ENCODE assay signal across 8 cellular contexts in genomic region chrX:140733766-140734342, GRCh38. TPM values are rescaled to one million over a fixed set of nuclear protein-coding genes. Genes with fewer than 3 reads are reported as not detected.
DNase-seq lines count a peak whose midpoint lies in the region; ATAC-seq and TF ChIP-seq lines count a peak whose summit lies in the region.

No MANE protein-coding gene starts in this region.

- no peak overlapping the region for H3K4me3 ChIP-seq in lung

- H3K9me3 Mint-ChIP-seq in chondrocyte (ENCODE audit: low read depth), result no peaks in the 10 kb centered on the region

- peak; percentile 5 for DNase-seq in COLO668 (lab: John Stamatoyannopoulos, UW; ENCODE audit: unreplicated experiment)
- DNase-seq in NCI-H82 (lab: John Stamatoyannopoulos, UW), result peak; percentile 51
- DNase-seq in chondrocyte (ENCODE audit: low spot score), result no peak
- DNase-seq in lung (ENCODE audit: low spot score), result no peak
- DNase-seq in stimulated activated CD4-positive, alpha-beta T cell treated with anti-CD3 and anti-CD28 coated beads, Interleukin-12 subunit alpha, Interleukin-12 subunit beta, amount 100 ng/mL, for 4 hours, result no peak

- no peaks in the 10 kb centered on the region for H3K9me3 ChIP-seq in lung (ENCODE audit: control insufficient read depth in 2 of 2, insufficient read depth in 1 of 2, low read length in 1 of 2)

- H3K27me3 Mint-ChIP-seq in chondrocyte (ENCODE audit: low read depth), result no peaks in the 10 kb centered on the region

- H3K36me3 ChIP-seq in lung (ENCODE audit: control insufficient read depth in 2 of 2, insufficient read depth in 2 of 2, low read length in 2 of 2), result no peaks in the 10 kb centered on the region

- H3K27ac ChIP-seq in lung (ENCODE audit: low read depth in 1 of 2, low read length in 1 of 2), result no peak overlapping the region

- ATAC-seq in GM18508 (IDR thresholded peaks at IDR 0.05; ENCODE audit: insufficient read depth, unreplicated experiment) (peak; percentile 76), HG03095 (IDR thresholded peaks at IDR 0.05; ENCODE audit: unreplicated experiment) (peak; percentile 82), lung (ENCODE audit: insufficient read depth, low FRiP score) (no peak), HG03439 (IDR thresholded peaks at IDR 0.05; ENCODE audit: unreplicated experiment) (no peak)

- H3K4me1 Mint-ChIP-seq in chondrocyte (ENCODE audit: low read depth), result peaks cover 2% of the 10 kb centered on the region

- WGBS in lung, 2 donors, result 21% methylated on average over 10 of the region's 10 CpGs

- no peaks in the 10 kb centered on the region for H3K4me1 ChIP-seq in lung (ENCODE audit: control insufficient read depth in 2 of 2, insufficient read depth in 2 of 2, low read length in 2 of 2)

- no peak overlapping the region for H3K4me3 Mint-ChIP-seq in chondrocyte (ENCODE audit: unreplicated experiment)

- H3K27me3 ChIP-seq in lung (ENCODE audit: control insufficient read depth, insufficient read depth), result no peaks in the 10 kb centered on the region

- no peaks in the 10 kb centered on the region for H3K36me3 Mint-ChIP-seq in chondrocyte (ENCODE audit: low read depth)

- peak; percentile 91 for TF ChIP-seq CTCF in chondrocyte (IDR thresholded peaks at IDR 0.05)
- peak; percentile 68 for TF ChIP-seq CTCF in lung (IDR thresholded peaks at IDR 0.05; ENCODE audit: control extremely low read depth, extremely low read depth)

- no peak overlapping the region for H3K27ac Mint-ChIP-seq in chondrocyte (ENCODE audit: unreplicated experiment)

RNA-seq across cellular contexts. Expression of gene LINC00632, which starts 24.3 kb away (rescaled TPM):
- total RNA-seq in chondrocyte (617 to 626 TPM (median 624 TPM) in 3 replicates), lung (100 to 1,000 TPM; 105 to 106 TPM)
- 1 to 10 TPM in 1 of 2 donors, under 1 TPM in 1; 0.57 to 8.5 TPM for polyA plus RNA-seq in lung

Comparison
In these comparisons a context has a peak if more than half of its experiments do, and no peak if none do; other contexts are left out.
1. DNase-seq: peak in COLO668 (single experiment) and NCI-H82 (single experiment); none in chondrocyte (single experiment), lung (single experiment) and stimulated activated CD4-positive, alpha-beta T cell treated with anti-CD3 and anti-CD28 coated beads, Interleukin-12 subunit alpha, Interleukin-12 subunit beta, amount 100 ng/mL, for 4 hours (single experiment).
2. ATAC-seq: peak in GM18508 (single experiment) and HG03095 (single experiment); none in lung (single experiment) and HG03439 (single experiment).